In the genomic region with DNA sequence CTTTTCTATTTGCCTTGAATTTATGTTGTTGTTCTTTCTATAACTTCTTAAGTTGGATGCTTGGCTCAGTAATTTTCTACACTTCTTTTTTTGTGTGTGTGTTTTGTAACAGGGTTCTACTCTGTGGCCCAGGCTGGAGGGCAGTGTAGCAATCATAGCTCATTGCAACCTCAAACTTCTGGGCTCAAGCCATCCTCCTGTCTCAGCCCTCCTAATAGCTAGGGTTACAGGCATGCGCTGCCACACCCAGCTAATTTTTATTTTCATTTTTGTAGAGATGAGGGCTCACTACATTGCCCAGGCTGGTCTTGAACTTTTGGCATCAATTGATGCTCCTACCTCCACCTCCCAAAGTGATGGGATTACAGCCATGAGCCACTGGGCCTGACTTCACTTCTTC, we compare ENCODE assay signal across 27 cellular contexts. TPM values are rescaled to one million over a fixed set of nuclear protein-coding genes. Genes with fewer than 3 reads are reported as not detected.
"Had no signal": no experiment of that assay in that cellular context is flagged by ENCODE, and none has a peak within 500 bp of the region (broad histone marks: within the 10 kb centered on the region; RNA-seq: fewer than 3 reads in every experiment).

No MANE protein-coding gene starts in this region.

- H3K27me3 ChIP-seq: brain microvascular endothelial cell had no signal

- H3K4me1 Mint-ChIP-seq: activated CD4-positive, alpha-beta T cell treated with anti-CD3 and anti-CD28 coated beads, Interleukin-2, amount 10 ng/mL, durations not matched to agents 24 days and 14 days; T-cell; T-helper 17 cell had no signal

- H3K4me3 Mint-ChIP-seq: activated CD4-positive, alpha-beta T cell treated with anti-CD3 and anti-CD28 coated beads, Interleukin-2, amount 10 ng/mL, durations not matched to agents 24 days and 14 days; activated CD8-positive, alpha-beta T cell treated with anti-CD3 and anti-CD28 coated beads for 36 hours; T-cell; T-helper 17 cell had no signal

- H3K4me2 ChIP-seq: KMS-11, PC-9 had no signal

- H3K27me3 Mint-ChIP-seq: activated CD8-positive, alpha-beta T cell treated with anti-CD3 and anti-CD28 coated beads for 36 hours; T-helper 17 cell had no signal

- H3K36me3 ChIP-seq: brain microvascular endothelial cell had no signal

- H3K4me3 ChIP-seq: PC-9 had no signal

- H2AFZ ChIP-seq: PC-9 had no signal

- H3K36me3 Mint-ChIP-seq: activated naive CD4-positive, alpha-beta T cell treated with anti-CD3 and anti-CD28 coated beads, Interleukin-2, amount 50 U/mL, for 72 hours; T-cell had no signal

- H3K27ac Mint-ChIP-seq: activated CD4-positive, alpha-beta T cell treated with anti-CD3 and anti-CD28 coated beads, Interleukin-2, amount 10 ng/mL, durations not matched to agents 24 days and 14 days; activated CD8-positive, alpha-beta T cell treated with anti-CD3 and anti-CD28 coated beads for 36 hours; activated naive CD4-positive, alpha-beta T cell treated with anti-CD3 and anti-CD28 coated beads, Interleukin-2, amount 50 U/mL, for 72 hours; activated T-helper 2 cell treated with anti-CD3 and anti-CD28 coated beads, Interferon-gamma antibody, Interleukin-2, Interleukin-4, amounts not matched to agents 10 μg/mL and 5 μg/mL and 100 μg/mL, durations not matched to agents 14 hours and 24 hours and 36 hours; T-cell; T-helper 17 cell had no signal

- H3K9me3 Mint-ChIP-seq: activated CD4-positive, alpha-beta T cell treated with anti-CD3 and anti-CD28 coated beads, Interleukin-2, amount 10 ng/mL, durations not matched to agents 24 days and 14 days; activated naive CD4-positive, alpha-beta T cell treated with anti-CD3 and anti-CD28 coated beads, Interleukin-2, amount 50 U/mL, for 72 hours; activated T-helper 2 cell treated with anti-CD3 and anti-CD28 coated beads, Interferon-gamma antibody, Interleukin-2, Interleukin-4, amounts not matched to agents 10 μg/mL and 5 μg/mL and 100 μg/mL, durations not matched to agents 14 hours and 24 hours and 36 hours; T-cell had no signal

- H3K9ac ChIP-seq: KMS-11 had no signal

- H3K27ac ChIP-seq: brain microvascular endothelial cell, KMS-11, PC-9, RWPE1 had no signal

- DNase-seq: activated CD4-positive, alpha-beta T cell treated with anti-CD3 and anti-CD28 coated beads, Interleukin-2, amount 10 ng/mL, durations not matched to agents 24 days and 14 days; activated CD4-positive, alpha-beta T cell treated with anti-CD3 and anti-CD28 coated beads, Interleukin-2, amount 50 U/mL, for 4 hours; activated CD8-positive, alpha-beta T cell treated with anti-CD3 and anti-CD28 coated beads for 36 hours; activated gamma-delta T cell; activated naive CD4-positive, alpha-beta T cell treated with Interleukin-2 at 50 U/mL for 16 hours; activated T-cell treated with anti-CD3 and anti-CD28 coated beads, Interleukin-2, amount 50 U/mL, for 1 hour; amniotic stem cell; aorta; brain microvascular endothelial cell; central memory CD4-positive, alpha-beta T cell; MM.1S; MV-4-11; NCI-H1092; NCI-H1436 treated with DMSO at 0.1 percent for 48 hours; NCI-H1694 treated with DMSO at 0.1 percent for 48 hours; NCI-H2029; NCI-H345; NCI-H524 treated with DMSO at 0.1 percent for 48 hours; PC-9; SIG-M5; T-cell; T-helper 17 cell; T-helper 9 cell had no signal

RNA-seq across cellular contexts. Expression of gene UCHL1, which starts 20.7 kb away (rescaled TPM):
- total RNA-seq: T-helper 17 cell had no signal
